Comparison of ENCODE assay signal across 27 cellular contexts in genomic region chr10:122196218-122196617, GRCh38.
"Had no signal": no experiment of that assay in that cellular context is flagged by ENCODE, and none has a peak within 500 bp of the region (broad histone marks: within the 10 kb centered on the region; RNA-seq: fewer than 3 reads in every experiment).

No MANE protein-coding gene starts in this region.

- H3K9me3 Mint-ChIP-seq: activated naive CD4-positive, alpha-beta T cell treated with anti-CD3 and anti-CD28 coated beads, Interleukin-2, amount 50 U/mL, for 24 hours; activated T-cell treated with anti-CD3 and anti-CD28 coated beads, Interleukin-2, amount 50 U/mL, for 24 hours; activated T-helper 1 cell treated with anti-CD3 and anti-CD28 coated beads, Interleukin-12 subunit alpha, Interleukin-12 subunit beta, Interleukin-2, Interleukin-4 antibody, amounts not matched to agents 30 ng/mL and 10 ng/mL and 1 ng/mL, durations not matched to agents 14 hours and 24 hours and 36 hours; central memory CD8-positive, alpha-beta T cell; WTC11 had no signal

- H3K27me3 ChIP-seq: ascending aorta, Peyer's patch, SJSA1 had no signal

- H3K9me3 ChIP-seq: ascending aorta, Peyer's patch, SJSA1 had no signal

- H3K4me1 ChIP-seq: ascending aorta, Peyer's patch, SJSA1 had no signal

- H3K27ac ChIP-seq: ascending aorta, Peyer's patch, RWPE1, SJSA1 had no signal

- ATAC-seq: activated CD8-positive, alpha-beta T cell treated with anti-CD3 and anti-CD28 coated beads, Interleukin-2, amount 10 ng/mL, durations not matched to agents 7 days and 5 days; SK-N-SH treated with all-trans-retinoic acid at 6 μM for 48 hours; T-helper 17 cell; WTC11 had no signal

- H3K27ac Mint-ChIP-seq: activated CD8-positive, alpha-beta T cell treated with anti-CD3 and anti-CD28 coated beads, Interleukin-2, amount 10 ng/mL, durations not matched to agents 7 days and 5 days; activated T-cell treated with anti-CD3 and anti-CD28 coated beads, Interleukin-2, amount 50 U/mL, for 24 hours; activated T-helper 1 cell treated with anti-CD3 and anti-CD28 coated beads, Interleukin-12 subunit alpha, Interleukin-12 subunit beta, Interleukin-2, Interleukin-4 antibody, amounts not matched to agents 30 ng/mL and 10 ng/mL and 1 ng/mL, durations not matched to agents 14 hours and 24 hours and 36 hours; T-helper 17 cell had no signal

- DNase-seq: activated CD4-positive, alpha-beta T cell treated with anti-CD3 and anti-CD28 coated beads for 48 hours; activated CD4-positive, alpha-beta T cell treated with anti-CD3 and anti-CD28 coated beads, Interleukin-2, amount 50 U/mL, for 4 hours; activated CD4-positive, CD25-positive, alpha-beta regulatory T cell treated with anti-CD3 and anti-CD28 coated beads, Interleukin-2, amount 50 U/mL, for 72 hours; activated CD8-positive, alpha-beta T cell treated with anti-CD3 and anti-CD28 coated beads, Interleukin-2, amount 10 ng/mL, durations not matched to agents 7 days and 5 days; activated effector memory CD4-positive, alpha-beta T cell treated with Interleukin-2 at 50 U/mL for 16 hours; activated naive CD4-positive, alpha-beta T cell; activated T-cell treated with anti-CD3 and anti-CD28 coated beads, Interleukin-2, amount 50 U/mL, for 24 hours; Kasumi-1; NCI-H1105 treated with DMSO at 0.1 percent for 48 hours; NCI-H1436 treated with DMSO at 0.1 percent for 48 hours; NCI-H187; NCI-H2081; NCI-H510A treated with DMSO at 0.1 percent for 48 hours; NCI-H69; Peyer's patch; Right ventricle myocardium superior; T-helper 17 cell; T-helper 9 cell had no signal

- H3K4me3 Mint-ChIP-seq: activated CD8-positive, alpha-beta T cell treated with anti-CD3 and anti-CD28 coated beads, Interleukin-2, amount 10 ng/mL, durations not matched to agents 7 days and 5 days; activated naive CD4-positive, alpha-beta T cell treated with anti-CD3 and anti-CD28 coated beads, Interleukin-2, amount 50 U/mL, for 24 hours; activated T-cell treated with anti-CD3 and anti-CD28 coated beads, Interleukin-2, amount 50 U/mL, for 24 hours; activated T-helper 1 cell treated with anti-CD3 and anti-CD28 coated beads, Interleukin-12 subunit alpha, Interleukin-12 subunit beta, Interleukin-2, Interleukin-4 antibody, amounts not matched to agents 30 ng/mL and 10 ng/mL and 1 ng/mL, durations not matched to agents 14 hours and 24 hours and 36 hours; brain; central memory CD8-positive, alpha-beta T cell; T-helper 17 cell; WTC11 had no signal

- H3K4me3 ChIP-seq: ascending aorta, Peyer's patch, SJSA1 had no signal

- H3K27me3 Mint-ChIP-seq: activated naive CD4-positive, alpha-beta T cell treated with anti-CD3 and anti-CD28 coated beads, Interleukin-2, amount 50 U/mL, for 24 hours; activated T-cell treated with anti-CD3 and anti-CD28 coated beads, Interleukin-2, amount 50 U/mL, for 24 hours; brain had no signal

- H3K4me1 Mint-ChIP-seq: activated naive CD4-positive, alpha-beta T cell treated with anti-CD3 and anti-CD28 coated beads, Interleukin-2, amount 50 U/mL, for 24 hours; central memory CD8-positive, alpha-beta T cell; T-helper 17 cell had no signal

- H3K36me3 Mint-ChIP-seq: activated naive CD4-positive, alpha-beta T cell treated with anti-CD3 and anti-CD28 coated beads, Interleukin-2, amount 50 U/mL, for 24 hours had no signal
